ENCODE assay signal across 23 cellular contexts in the genomic region with DNA sequence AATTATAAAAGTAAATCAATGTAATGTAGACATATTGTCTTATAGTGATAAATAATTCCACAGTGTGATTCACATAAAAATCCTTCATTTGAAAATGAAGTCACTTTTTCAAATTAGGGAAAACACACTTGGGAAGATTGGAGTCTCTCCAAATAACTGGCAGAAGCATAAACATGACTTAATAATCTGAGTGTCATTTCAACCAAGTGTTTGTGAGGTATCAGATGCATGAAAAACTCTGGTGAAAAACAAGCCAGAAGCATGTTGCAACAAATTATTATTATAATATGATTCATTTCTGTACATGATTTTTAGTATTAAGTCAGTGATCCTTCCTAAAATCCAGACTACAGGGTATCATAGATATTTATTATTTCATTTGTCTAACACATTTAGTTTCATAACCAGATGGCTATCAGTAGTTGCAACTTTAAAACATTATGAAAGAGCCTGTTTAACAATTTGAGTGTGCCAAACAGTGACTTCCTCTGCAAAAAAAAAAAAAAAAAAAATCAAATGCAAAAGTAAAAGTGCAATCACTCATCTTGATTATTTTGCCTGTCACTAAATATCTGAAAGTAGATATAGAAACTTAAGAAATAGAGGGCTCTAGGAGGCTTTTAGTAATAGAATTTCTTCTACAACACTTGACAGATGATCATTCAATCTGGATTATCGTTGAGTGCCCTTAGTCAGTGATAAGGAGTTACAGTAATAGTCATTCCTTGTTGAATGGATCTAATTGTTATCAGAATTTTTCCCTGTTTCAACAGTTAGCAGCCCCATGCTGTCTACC.
"Had no signal": no experiment of that assay in that cellular context is flagged by ENCODE, and none has a peak within 500 bp of the region (broad histone marks: within the 10 kb centered on the region; RNA-seq: fewer than 3 reads in every experiment).

No MANE protein-coding gene starts in this region.

- H3K4me1 ChIP-seq: breast epithelium, colonic mucosa, left ventricle myocardium inferior, vagina had no signal

- H3K4me3 ChIP-seq: breast epithelium, colonic mucosa, left ventricle myocardium inferior, lung, right lobe of liver, skin epidermis, thoracic aorta, vagina had no signal

- H3K36me3 ChIP-seq: breast epithelium, colonic mucosa, left ventricle myocardium inferior, right lobe of liver, thoracic aorta, vagina had no signal

- H3K27me3 ChIP-seq: breast epithelium, colonic mucosa, right lobe of liver, vagina had no signal

- DNase-seq: activated CD4-positive, alpha-beta memory T cell treated with anti-CD3 and anti-CD28 coated beads for 36 hours; activated CD4-positive, alpha-beta T cell treated with anti-CD3 and anti-CD28 coated beads, Interleukin-2, amount 10 ng/mL, durations not matched to agents 24 days and 14 days; activated CD4-positive, CD25-positive, alpha-beta regulatory T cell treated with anti-CD3 and anti-CD28 coated beads, Interleukin-2, amount 50 U/mL, for 72 hours; activated CD8-positive, alpha-beta memory T cell treated with anti-CD3 and anti-CD28 coated beads, Interleukin-2, amount 50 U/mL, for 4 hours; activated gamma-delta T cell; activated naive CD4-positive, alpha-beta T cell treated with anti-CD3 and anti-CD28 coated beads, Interleukin-2, amount 50 U/mL, for 16 hours; activated T-cell treated with anti-CD3 and anti-CD28 coated beads, Interleukin-2, amount 50 U/mL, for 1 hour; amygdala; colonic mucosa; effector memory CD4-positive, alpha-beta T cell; left ventricle myocardium inferior; mesendoderm; right lobe of liver; stimulated activated CD4-positive, alpha-beta T cell treated with anti-CD3 and anti-CD28 coated beads, Interleukin-4, amount 100 ng/mL, for 24 hours; T-helper 2 cell; trophoblast cell had no signal

- ATAC-seq: natural killer cell treated with Interleukin-12 subunit alpha and Interleukin-12 subunit beta and Interleukin-15 and Interleukin-18, amount 100 ng/mL, for 72 hours; right lobe of liver; stimulated activated effector memory CD8-positive, alpha-beta T cell treated with anti-CD3 and anti-CD28 coated beads, Interleukin-12 subunit alpha, Interleukin-12 subunit beta, amount 100 ng/mL, for 72 hours had no signal

- H3K27ac ChIP-seq: breast epithelium, colonic mucosa, left ventricle myocardium inferior, right lobe of liver, skin epidermis, thoracic aorta, vagina had no signal

- H3K9me3 ChIP-seq: breast epithelium, colonic mucosa, left ventricle myocardium inferior, right lobe of liver, thoracic aorta, vagina had no signal
